26 cellular contexts compared by ENCODE assay signal in genomic region chr3:44412365-44412764, GRCh38.
"Had no signal": no experiment of that assay in that cellular context is flagged by ENCODE, and none has a peak within 500 bp of the region (broad histone marks: within the 10 kb centered on the region; RNA-seq: fewer than 3 reads in every experiment).

No MANE protein-coding gene starts in this region.

- H3K4me1 ChIP-seq: ascending aorta, body of pancreas had no signal

- H3K4me3 Mint-ChIP-seq: activated B cell treated with CpG ODN at 0.5 μM for 24 hours; activated CD4-positive, alpha-beta T cell treated with anti-CD3 and anti-CD28 coated beads, Interleukin-2, amount 10 ng/mL, durations not matched to agents 24 days and 14 days; activated CD8-positive, alpha-beta memory T cell treated with anti-CD3 and anti-CD28 coated beads, Interleukin-2, amount 10 ng/mL, durations not matched to agents 7 days and 5 days; activated naive CD8-positive, alpha-beta T cell treated with anti-CD3 and anti-CD28 coated beads, Interleukin-2, amount 50 U/mL, for 24 hours; activated T-cell treated with anti-CD3 and anti-CD28 coated beads, Interleukin-2, amount 50 U/mL, for 24 hours; activated T-helper 1 cell treated with anti-CD3 and anti-CD28 coated beads, Interleukin-12 subunit alpha, Interleukin-12 subunit beta, Interleukin-2, Interleukin-4 antibody, amounts not matched to agents 30 ng/mL and 10 ng/mL and 1 ng/mL, durations not matched to agents 14 hours and 24 hours and 36 hours; T-helper 1 cell treated with Interleukin-12 subunit alpha and Interleukin-12 subunit beta and Interleukin-4 antibody, amounts not matched to agents 30 μg/mL and 1 μg/mL, for 36 hours had no signal

- H3K27ac ChIP-seq: ascending aorta, body of pancreas had no signal

- H3K36me3 ChIP-seq: ascending aorta had no signal

- H3K27ac Mint-ChIP-seq: activated B cell treated with CpG ODN at 0.5 μM for 24 hours; activated CD4-positive, alpha-beta T cell treated with anti-CD3 and anti-CD28 coated beads, Interleukin-2, amount 10 ng/mL, durations not matched to agents 24 days and 14 days; activated CD8-positive, alpha-beta memory T cell treated with anti-CD3 and anti-CD28 coated beads, Interleukin-2, amount 10 ng/mL, durations not matched to agents 7 days and 5 days; activated naive CD4-positive, alpha-beta T cell treated with anti-CD3 and anti-CD28 coated beads, Interleukin-2, amount 50 U/mL, for 72 hours; activated naive CD8-positive, alpha-beta T cell treated with anti-CD3 and anti-CD28 coated beads, Interleukin-2, amount 50 U/mL, for 24 hours; activated T-cell treated with anti-CD3 and anti-CD28 coated beads, Interleukin-2, amount 50 U/mL, for 24 hours; activated T-helper 1 cell treated with anti-CD3 and anti-CD28 coated beads, Interleukin-12 subunit alpha, Interleukin-12 subunit beta, Interleukin-2, Interleukin-4 antibody, amounts not matched to agents 30 ng/mL and 10 ng/mL and 1 ng/mL, durations not matched to agents 14 hours and 24 hours and 36 hours; T-helper 1 cell treated with Interleukin-12 subunit alpha and Interleukin-12 subunit beta and Interleukin-4 antibody, amounts not matched to agents 30 μg/mL and 1 μg/mL, for 36 hours had no signal

- DNase-seq: activated B cell treated with CpG ODN at 0.5 μM for 24 hours; activated CD4-positive, alpha-beta T cell treated with anti-CD3 and anti-CD28 coated beads for 1 hour; activated CD4-positive, alpha-beta T cell treated with anti-CD3 and anti-CD28 coated beads, Interleukin-2, amount 10 ng/mL, durations not matched to agents 24 days and 14 days; activated CD4-positive, alpha-beta T cell treated with anti-CD3 and anti-CD28 coated beads, Interleukin-2, amount 50 U/mL, for 48 hours; activated CD8-positive, alpha-beta memory T cell treated with anti-CD3 and anti-CD28 coated beads, Interleukin-2, amount 10 ng/mL, durations not matched to agents 7 days and 5 days; activated effector memory CD4-positive, alpha-beta T cell treated with Interleukin-2 at 50 U/mL for 16 hours; activated naive CD4-positive, alpha-beta T cell; activated naive CD8-positive, alpha-beta T cell treated with anti-CD3 and anti-CD28 coated beads, Interleukin-2, amount 50 U/mL, for 24 hours; activated T-cell treated with anti-CD3 and anti-CD28 coated beads, Interleukin-2, amount 50 U/mL, for 24 hours; amniotic stem cell; body of pancreas; Karpas-422; MM.1S; NCI-H1105; NCI-H1436; NCI-H187; NCI-H2081; NCI-H510A treated with DMSO at 0.1 percent for 48 hours; PC-3; SHP77; T1000 had no signal

- ATAC-seq: activated CD8-positive, alpha-beta memory T cell treated with anti-CD3 and anti-CD28 coated beads, Interleukin-2, amount 10 ng/mL, durations not matched to agents 7 days and 5 days; activated naive CD4-positive, alpha-beta T cell treated with anti-CD3 and anti-CD28 coated beads, Interleukin-2, amount 50 U/mL, for 72 hours; activated naive CD8-positive, alpha-beta T cell treated with anti-CD3 and anti-CD28 coated beads, Interleukin-2, amount 50 U/mL, for 24 hours; body of pancreas; K562; PC-3 had no signal

- H3K4me3 ChIP-seq: ascending aorta, body of pancreas, K562 had no signal

- H3K9me3 ChIP-seq: ascending aorta, body of pancreas had no signal

- H3K27me3 ChIP-seq: ascending aorta, body of pancreas had no signal

- H3K9me3 Mint-ChIP-seq: activated B cell treated with CpG ODN at 0.5 μM for 24 hours; activated CD4-positive, alpha-beta T cell treated with anti-CD3 and anti-CD28 coated beads, Interleukin-2, amount 10 ng/mL, durations not matched to agents 24 days and 14 days; activated naive CD4-positive, alpha-beta T cell treated with anti-CD3 and anti-CD28 coated beads, Interleukin-2, amount 50 U/mL, for 72 hours; activated naive CD8-positive, alpha-beta T cell treated with anti-CD3 and anti-CD28 coated beads, Interleukin-2, amount 50 U/mL, for 24 hours; activated T-cell treated with anti-CD3 and anti-CD28 coated beads, Interleukin-2, amount 50 U/mL, for 24 hours; activated T-helper 1 cell treated with anti-CD3 and anti-CD28 coated beads, Interleukin-12 subunit alpha, Interleukin-12 subunit beta, Interleukin-2, Interleukin-4 antibody, amounts not matched to agents 30 ng/mL and 10 ng/mL and 1 ng/mL, durations not matched to agents 14 hours and 24 hours and 36 hours; T-helper 1 cell treated with Interleukin-12 subunit alpha and Interleukin-12 subunit beta and Interleukin-4 antibody, amounts not matched to agents 30 μg/mL and 1 μg/mL, for 36 hours had no signal

- H3K36me3 Mint-ChIP-seq: activated CD8-positive, alpha-beta memory T cell treated with anti-CD3 and anti-CD28 coated beads, Interleukin-2, amount 10 ng/mL, durations not matched to agents 7 days and 5 days; activated naive CD4-positive, alpha-beta T cell treated with anti-CD3 and anti-CD28 coated beads, Interleukin-2, amount 50 U/mL, for 72 hours had no signal

- H3K27me3 Mint-ChIP-seq: activated B cell treated with CpG ODN at 0.5 μM for 24 hours; activated CD4-positive, alpha-beta T cell treated with anti-CD3 and anti-CD28 coated beads, Interleukin-2, amount 10 ng/mL, durations not matched to agents 24 days and 14 days; activated CD8-positive, alpha-beta memory T cell treated with anti-CD3 and anti-CD28 coated beads, Interleukin-2, amount 10 ng/mL, durations not matched to agents 7 days and 5 days; activated naive CD8-positive, alpha-beta T cell treated with anti-CD3 and anti-CD28 coated beads, Interleukin-2, amount 50 U/mL, for 24 hours; activated T-cell treated with anti-CD3 and anti-CD28 coated beads, Interleukin-2, amount 50 U/mL, for 24 hours had no signal

- H3K4me1 Mint-ChIP-seq: activated B cell treated with CpG ODN at 0.5 μM for 24 hours; activated CD4-positive, alpha-beta T cell treated with anti-CD3 and anti-CD28 coated beads, Interleukin-2, amount 10 ng/mL, durations not matched to agents 24 days and 14 days; activated CD8-positive, alpha-beta memory T cell treated with anti-CD3 and anti-CD28 coated beads, Interleukin-2, amount 10 ng/mL, durations not matched to agents 7 days and 5 days; activated naive CD8-positive, alpha-beta T cell treated with anti-CD3 and anti-CD28 coated beads, Interleukin-2, amount 50 U/mL, for 24 hours had no signal
